ENCODE assay signal across 8 cellular contexts in the genomic region with DNA sequence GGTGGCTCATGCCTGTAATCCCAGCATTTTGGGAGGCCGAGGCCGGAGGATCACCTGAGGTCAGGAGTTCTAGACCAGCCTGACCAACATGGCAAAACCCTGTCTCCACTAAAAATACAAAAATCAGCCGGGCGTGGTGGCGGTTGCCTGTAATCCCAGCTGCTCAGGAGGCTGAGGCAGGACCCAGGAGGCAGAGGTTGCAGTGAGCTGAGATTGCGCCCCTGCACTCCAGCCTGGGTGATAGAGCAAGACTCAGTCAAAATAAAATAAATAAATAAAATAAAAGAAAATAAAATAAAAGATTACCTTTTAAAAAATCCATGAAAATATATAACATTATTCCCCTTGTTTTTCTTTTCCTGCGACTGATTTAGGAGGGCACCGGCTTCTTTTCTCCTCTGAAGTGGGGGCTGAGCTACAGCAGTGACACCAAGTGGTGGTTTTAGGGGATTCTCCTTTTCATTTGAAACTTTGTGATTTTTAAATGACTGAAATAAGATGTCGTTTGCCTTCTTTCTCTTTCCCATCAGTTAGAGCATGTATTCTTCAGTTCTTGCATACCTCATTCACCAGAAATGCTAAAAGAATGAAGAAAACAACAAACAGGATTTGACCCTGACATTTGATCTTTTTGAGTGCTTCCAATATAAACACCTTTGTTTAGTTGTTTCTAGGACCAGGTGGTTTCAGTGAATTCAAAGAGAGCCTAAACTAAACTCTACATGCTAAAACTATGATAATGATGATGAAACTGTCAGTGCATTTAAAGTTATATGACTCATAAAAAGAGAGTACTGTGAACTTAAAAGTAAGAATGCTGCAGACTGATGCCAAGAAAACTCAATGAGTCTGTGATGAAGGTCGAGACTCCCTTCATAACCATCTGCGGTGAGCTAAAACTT. TPM values are rescaled to one million over a fixed set of nuclear protein-coding genes. Genes with fewer than 3 reads are reported as not detected.
A peak's percentile ranks its signal among the peaks of the same experiment; 100 is the strongest.
DNase-seq lines count a peak whose midpoint lies in the region; ATAC-seq and TF ChIP-seq lines count a peak whose summit lies in the region.

No MANE protein-coding gene starts in this region.

- H3K4me3 ChIP-seq in heart left ventricle (no peak overlapping the region), spleen (no peak overlapping the region)

- H3K9me3 ChIP-seq in heart left ventricle = no peaks in the 10 kb centered on the region
- no peaks in the 10 kb centered on the region for H3K9me3 ChIP-seq in spleen

- peak; percentile 46 for DNase-seq in HT1080 (ENCODE audit: low read depth)
- DNase-seq in RWPE1 (ENCODE audit: low spot score) = peak; percentile 48
- DNase-seq in heart left ventricle = no peak
- no peak for DNase-seq in spleen

- TF ChIP-seq CTCF in GM12872 (IDR thresholded peaks at IDR 0.05; ENCODE audit: insufficient read depth, low read depth, low read length) = peak; percentile 37; the same call in 2 of the 3 replicates
- peak; percentile 74 for TF ChIP-seq CTCF in RWPE1 (conservative IDR thresholded peaks at IDR 0.05; ENCODE audit: low read depth)
- peak in 11 of 12 donors; percentile 34 to 65 (median 51) for TF ChIP-seq CTCF in heart left ventricle (IDR thresholded peaks at IDR 0.05)
- TF ChIP-seq CTCF in spleen (IDR thresholded peaks at IDR 0.05 in 8 of 11, conservative IDR thresholded peaks at IDR 0.05 in 3 of 11) = peak in 7 of 11 experiments; percentile 23 to 55 (median 40)

- WGBS in heart left ventricle, 4 donors = 51 to 58% (median 55%) methylated on average over 11 of the region's 11 CpGs
- 51 to 67% (median 60%) methylated on average over 11 of the region's 11 CpGs for whole genome bisulfite sequencing in spleen, 5 donors

- H3K27ac ChIP-seq in RWPE1 = peak overlapping the region; percentile 98
- no peak overlapping the region for H3K27ac ChIP-seq in heart left ventricle
- H3K27ac ChIP-seq in spleen = no peak overlapping the region

- H3K36me3 ChIP-seq in heart left ventricle (no peaks in the 10 kb centered on the region), spleen (no peaks in the 10 kb centered on the region)

- H3K27me3 ChIP-seq in heart left ventricle (no peaks in the 10 kb centered on the region), spleen (replicated peaks in 1 of 7) (no peaks in the 10 kb centered on the region)

- ATAC-seq in heart left ventricle (peak in 3 of 4 donors; percentile 50 to 73 (median 71)), HG03354 (IDR thresholded peaks at IDR 0.05; ENCODE audit: poor library complexity, severe bottlenecking, unreplicated experiment) (no peak), HG03139 (IDR thresholded peaks at IDR 0.05; ENCODE audit: unreplicated experiment) (no peak)
- ATAC-seq in activated CD4-positive, CD25-positive, alpha-beta regulatory T cell treated with anti-CD3 and anti-CD28 coated beads, Interleukin-2, amount 50 U/mL, for 24 hours = no peak

- CTCF ChIA-PET in RWPE1 (lab: Yijun Ruan, JAX) = interaction anchor here (0.8 kb wide), 1 partner anchor 164 kb away, joined by 5 read pairs; no protein-coding TSS in a partner anchor

- intact Hi-C loops in heart left ventricle (cut with DNase I) = loop anchor here in 9 of 10 donors (1.0 to 10.0 kb wide), 4 partner anchors 114 to 163 kb away; a partner anchor contains a TSS
- intact Hi-C loops in spleen (cut with DNase I; ENCODE audit: low total_unique reads) = loop anchor here (10.0 kb wide), 1 partner anchor 154 kb away; no protein-coding TSS in a partner anchor

- POLR2A ChIA-PET in RWPE1 (lab: Yijun Ruan, JAX; ENCODE audit: low non-redundant PET) = no interaction called here

- no peaks in the 10 kb centered on the region for H3K4me1 ChIP-seq in heart left ventricle
- peaks cover 0 to 5% (median 0%) of the 10 kb centered on the region in 6 donors for H3K4me1 ChIP-seq in spleen

- TF ChIP-seq POLR2A in heart left ventricle (IDR thresholded peaks at IDR 0.05) (no peak), spleen (IDR thresholded peaks at IDR 0.05) (no peak)

RNA-seq across cellular contexts. Expression of a gene that starts 22.6 kb away (rescaled TPM):
- total RNA-seq in HT1080 (2014; rRNA removed; shearing (Covaris generic)) = 3.4 and 4.6 TPM in 2 replicates
- 4.2 and 4.5 TPM in 2 replicates for polyA plus RNA-seq in HT1080 (2015; cell fraction: cytosol; rRNA removed)
- 3.9 and 4.4 TPM in 2 replicates for polyA plus RNA-seq in HT1080 (2015; cell fraction: nucleus; rRNA removed)
- total RNA-seq in heart left ventricle = 100 to 1,000 TPM; 269 to 576 (median 402) TPM
- 100 to 1,000 TPM; 111 to 206 TPM for polyA plus RNA-seq in heart left ventricle
- 10 to 100 TPM in 1 of 7 donors, 1 to 10 TPM in 6; 2.6 to 10.8 (median 3.5) TPM for total RNA-seq in spleen
- 1 to 10 TPM; 1.5 to 3.5 (median 1.8) TPM for polyA plus RNA-seq in spleen

Comparison
In these comparisons a context has a peak if more than half of its experiments do, and no peak if none do; other contexts are left out.
1. DNase-seq: peak in HT1080 (single experiment) and RWPE1 (single experiment); none in heart left ventricle (0 of 5) and spleen (single experiment).
2. ATAC-seq: peak in heart left ventricle (3 of 4); none in activated CD4-positive, CD25-positive, alpha-beta regulatory T cell treated with anti-CD3 and anti-CD28 coated beads, Interleukin-2, amount 50 U/mL, for 24 hours (0 of 2), HG03354 (single experiment) and HG03139 (single experiment).
3. RNA of a gene that starts 22.6 kb away (total RNA-seq): 269 to 576 TPM in heart left ventricle; 2.6 to 10.8 TPM in spleen and 3.4 to 4.6 TPM in HT1080; every median in the first group is over 10 times any median in the second.
4. Peak in every context shown above with its lines, with median percentiles within 50 percentile points of each other: CTCF ChIP-seq.